9 cellular contexts compared by ENCODE assay signal in genomic region chr6:134097114-134097707, GRCh38. TPM values are rescaled to one million over a fixed set of nuclear protein-coding genes. Genes with fewer than 3 reads are reported as not detected.
DNase-seq lines count a peak whose midpoint lies in the region; ATAC-seq, FAIRE-seq and TF ChIP-seq lines count a peak whose summit lies in the region.
"Had no signal": no experiment of that assay in that cellular context is flagged by ENCODE, and none has a peak within 500 bp of the region (broad histone marks: within the 10 kb centered on the region; RNA-seq: fewer than 3 reads in every experiment).

No MANE protein-coding gene starts in this region.

- peak; percentile 85 for DNase-seq in HT-29 (ENCODE audit: low spot score)
- DNase-seq in OCI-LY7 (ENCODE audit: low spot score), result peak; percentile 70
- DNase-seq in activated T-cell treated with anti-CD3 and anti-CD28 coated beads, Interleukin-2, amount 50 U/mL, for 1 hour, result peak; percentile 44
- peak; percentile 76 for DNase-seq in fibroblast of mammary gland (ENCODE audit: low read depth)
- DNase-seq in neural progenitor cell (ENCODE audit: low spot score), result peak; percentile 89
- DNase-seq in transverse colon, result peak; percentile 58

- H3K27ac Mint-ChIP-seq in neural progenitor cell, result no peak overlapping the region

- H3K4me2 ChIP-seq in OCI-LY7 (ENCODE audit: low read length), result no peak overlapping the region
- no peak overlapping the region for H3K4me2 ChIP-seq in neural progenitor cell

- no peak overlapping the region for H2AFZ ChIP-seq in OCI-LY7 (ENCODE audit: low read length)
- H2AFZ ChIP-seq in neural progenitor cell (replicated peaks), result no peak overlapping the region

- peaks cover 5% of the 10 kb centered on the region for H3K27me3 Mint-ChIP-seq in neural progenitor cell (ENCODE audit: insufficient read depth, low read depth)

- peak; percentile 95 for FAIRE-seq in G401.6 (lab: Jason Lieb, UNC)

- H3K9me3 ChIP-seq in OCI-LY7 (ENCODE audit: low read length) (no peaks in the 10 kb centered on the region), neural progenitor cell (ENCODE audit: low read depth) (no peaks in the 10 kb centered on the region), transverse colon (no peaks in the 10 kb centered on the region)

- peaks cover 9% of the 10 kb centered on the region for H3F3A ChIP-seq in neural progenitor cell (ENCODE audit: low read depth)

- 57 to 61% methylated on average over 4 of the region's 4 CpGs for WGBS in transverse colon (ENCODE audit: low coverage in 1 of 2), 2 donors

- no peak overlapping the region for H3K4me3 Mint-ChIP-seq in neural progenitor cell

- no peak for TF ChIP-seq POLR2A in transverse colon (IDR thresholded peaks at IDR 0.05)

- H3K4me1 Mint-ChIP-seq in neural progenitor cell, result peaks cover 9% of the 10 kb centered on the region

- H4K20me1 ChIP-seq in OCI-LY7 (ENCODE audit: insufficient read depth, low read length), result no peaks in the 10 kb centered on the region
- no peaks in the 10 kb centered on the region for H4K20me1 ChIP-seq in neural progenitor cell (ENCODE audit: low read depth)

- TF ChIP-seq CTCF in OCI-LY7 (conservative IDR thresholded peaks at IDR 0.05; ENCODE audit: low read length) (peak; percentile 93), fibroblast of mammary gland (conservative IDR thresholded peaks at IDR 0.05; ENCODE audit: control insufficient read depth, insufficient read depth, low read depth, low read length) (peak; percentile 58), neural progenitor cell (IDR thresholded peaks at IDR 0.05) (peak; percentile 87), transverse colon (IDR thresholded peaks at IDR 0.05) (peak; percentile 54 to 74 (median 64))

- POLR2A ChIA-PET in OCI-LY7 (lab: Charles Lee), result interaction anchor here (0.5 to 1.8 kb wide), 9 partner anchors 16 to 989 kb away, joined by 3 to 6 read pairs (median 4); no protein-coding TSS in a partner anchor

- H3K79me2 ChIP-seq in OCI-LY7 (ENCODE audit: insufficient read depth, low read depth, low read length) (no peaks in the 10 kb centered on the region), neural progenitor cell (ENCODE audit: low read depth) (no peaks in the 10 kb centered on the region)

- BruUV-seq in OCI-LY7 (replicated peaks; lab: Mats Ljungman, UMichigan), result no TSS peak

- H3K27ac ChIP-seq in OCI-LY7 (ENCODE audit: low read depth, low read length, poor library complexity, severe bottlenecking), result no peak overlapping the region
- H3K27ac ChIP-seq in neural progenitor cell, result no peak overlapping the region
- no peak overlapping the region for H3K27ac ChIP-seq in transverse colon
- H3K27ac ChIP-seq: epithelial cell of prostate had no signal

- CTCF ChIA-PET in OCI-LY7 (lab: Charles Lee; ENCODE audit: unreplicated experiment), result interaction anchor here (1.0 to 3.3 kb wide), 6 partner anchors 35 to 181 kb away, joined by 3 to 29 read pairs (median 5); no protein-coding TSS in a partner anchor

- H3K4me3 ChIP-seq in OCI-LY7 (ENCODE audit: low read depth, low read length, poor library complexity, severe bottlenecking) (no peak overlapping the region), fibroblast of mammary gland (ENCODE audit: control insufficient read depth, low read depth, low read length) (no peak overlapping the region), neural progenitor cell (no peak overlapping the region), transverse colon (no peak overlapping the region)

- H3K36me3 ChIP-seq in OCI-LY7 (ENCODE audit: insufficient read depth, low read length) (no peaks in the 10 kb centered on the region), neural progenitor cell (no peaks in the 10 kb centered on the region), transverse colon (no peaks in the 10 kb centered on the region)

- ATAC-seq in HG03521 (IDR thresholded peaks at IDR 0.05; ENCODE audit: unreplicated experiment), result no peak

- intact Hi-C loops in OCI-LY7 (cut with micrococcal nuclease; ENCODE audit: unreplicated experiment), result loop anchor here (1.0 kb wide), 3 partner anchors 33 to 173 kb away; no protein-coding TSS in a partner anchor
- intact Hi-C loops in transverse colon (cut with DNase I; ENCODE audit: low total_unique reads), result loop anchor here (5.0 kb wide), 1 partner anchor 175 kb away; no protein-coding TSS in a partner anchor

- H3K36me3 Mint-ChIP-seq in neural progenitor cell, result no peaks in the 10 kb centered on the region

- H3K9ac ChIP-seq in neural progenitor cell, result no peak overlapping the region

- no peak for TF ChIP-seq EP300 in transverse colon (IDR thresholded peaks at IDR 0.05; ENCODE audit: low read depth)

- no peaks in the 10 kb centered on the region for H3K9me2 ChIP-seq in OCI-LY7 (ENCODE audit: insufficient read depth, low read length)

- in situ Hi-C loops in transverse colon (cut with MboI; ENCODE audit: low pct_ligation_motif_present in 1 of 4, low pct_unique_long_range_greater_than_20kb in 1 of 4, low sequenced_read_pairs in 3 of 4), result loop anchor here (5.0 to 25.0 kb wide), 6 partner anchors 170 to 1135 kb away; no protein-coding TSS in a partner anchor

- H3K4me1 ChIP-seq in OCI-LY7 (ENCODE audit: insufficient read depth, low read length, poor library complexity, severe bottlenecking) (no peaks in the 10 kb centered on the region), neural progenitor cell (peaks cover 11% of the 10 kb centered on the region), transverse colon (no peaks in the 10 kb centered on the region)

- H3K27me3 ChIP-seq in neural progenitor cell (no peaks in the 10 kb centered on the region), transverse colon (no peaks in the 10 kb centered on the region)

- peaks cover 6% of the 10 kb centered on the region for H3K9me3 Mint-ChIP-seq in neural progenitor cell

RNA-seq across cellular contexts. Expression of gene SLC2A12, which starts 44.8 kb away (rescaled TPM):
- 1.9 and 2.5 TPM in 2 replicates for total RNA-seq in HT-29 (2014; rRNA removed; shearing (Covaris generic))
- 0.80 and 0.82 TPM in 2 replicates for total RNA-seq in OCI-LY7 (2014; rRNA removed; shearing (Covaris generic))
- total RNA-seq in OCI-LY7 (2022), result 1.1 and 1.3 TPM in 2 replicates
- total RNA-seq in neural progenitor cell (ENCODE audit: low replicate concordance), result 26.0 and 29.2 TPM in 2 replicates
- 1 to 10 TPM in 2 of 4 donors, under 1 TPM in 2; 0.20 to 1.4 (median 0.99) TPM for total RNA-seq in transverse colon
